1 cellular context compared by ENCODE assay signal in the genomic region with DNA sequence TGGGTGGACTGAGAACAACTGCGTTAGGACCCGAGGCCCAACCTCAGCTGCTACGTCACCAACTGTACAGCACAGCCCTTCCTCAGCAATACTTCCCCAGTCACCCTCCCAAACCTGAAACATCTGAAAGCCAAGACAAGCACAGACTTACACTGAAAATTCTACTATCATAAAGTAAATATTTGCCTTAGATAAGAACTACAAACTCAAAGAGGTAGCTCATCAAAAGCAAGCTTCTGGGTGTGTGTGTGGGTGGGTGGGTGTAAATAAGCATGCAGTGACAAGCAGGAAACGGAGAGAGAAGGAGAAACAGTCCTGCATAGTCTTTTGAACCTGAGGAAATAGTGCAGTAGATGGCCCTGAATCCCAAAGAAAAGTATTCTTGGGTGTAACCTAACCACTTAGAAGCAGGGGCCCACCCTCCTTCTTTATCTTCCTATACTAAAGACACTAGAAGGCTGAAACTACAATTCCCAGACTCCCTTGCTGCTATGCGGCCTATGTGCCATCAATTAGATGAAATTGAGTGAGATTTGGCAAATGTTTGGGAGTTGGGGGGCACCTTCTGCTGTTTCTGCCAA.
TF ChIP-seq lines count a peak whose summit lies in the region.

No MANE protein-coding gene starts in this region.

TF ChIP-seq in SK-N-SH, 30 proteins besides CTCF, POLR2A, EP300 and RAD21 (continued from another document):
- TF ChIP-seq, protein P1, sequence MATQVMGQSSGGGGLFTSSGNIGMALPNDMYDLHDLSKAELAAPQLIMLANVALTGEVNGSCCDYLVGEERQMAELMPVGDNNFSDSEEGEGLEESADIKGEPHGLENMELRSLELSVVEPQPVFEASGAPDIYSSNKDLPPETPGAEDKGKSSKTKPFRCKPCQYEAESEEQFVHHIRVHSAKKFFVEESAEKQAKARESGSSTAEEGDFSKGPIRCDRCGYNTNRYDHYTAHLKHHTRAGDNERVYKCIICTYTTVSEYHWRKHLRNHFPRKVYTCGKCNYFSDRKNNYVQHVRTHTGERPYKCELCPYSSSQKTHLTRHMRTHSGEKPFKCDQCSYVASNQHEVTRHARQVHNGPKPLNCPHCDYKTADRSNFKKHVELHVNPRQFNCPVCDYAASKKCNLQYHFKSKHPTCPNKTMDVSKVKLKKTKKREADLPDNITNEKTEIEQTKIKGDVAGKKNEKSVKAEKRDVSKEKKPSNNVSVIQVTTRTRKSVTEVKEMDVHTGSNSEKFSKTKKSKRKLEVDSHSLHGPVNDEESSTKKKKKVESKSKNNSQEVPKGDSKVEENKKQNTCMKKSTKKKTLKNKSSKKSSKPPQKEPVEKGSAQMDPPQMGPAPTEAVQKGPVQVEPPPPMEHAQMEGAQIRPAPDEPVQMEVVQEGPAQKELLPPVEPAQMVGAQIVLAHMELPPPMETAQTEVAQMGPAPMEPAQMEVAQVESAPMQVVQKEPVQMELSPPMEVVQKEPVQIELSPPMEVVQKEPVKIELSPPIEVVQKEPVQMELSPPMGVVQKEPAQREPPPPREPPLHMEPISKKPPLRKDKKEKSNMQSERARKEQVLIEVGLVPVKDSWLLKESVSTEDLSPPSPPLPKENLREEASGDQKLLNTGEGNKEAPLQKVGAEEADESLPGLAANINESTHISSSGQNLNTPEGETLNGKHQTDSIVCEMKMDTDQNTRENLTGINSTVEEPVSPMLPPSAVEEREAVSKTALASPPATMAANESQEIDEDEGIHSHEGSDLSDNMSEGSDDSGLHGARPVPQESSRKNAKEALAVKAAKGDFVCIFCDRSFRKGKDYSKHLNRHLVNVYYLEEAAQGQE (IDR thresholded peaks at IDR 0.05; ENCODE audit: low read depth, low read length): no peak
- TF ChIP-seq TEAD4 (IDR thresholded peaks at IDR 0.05; ENCODE audit: borderline replicate concordance, insufficient read depth): no peak
- no peak for TF ChIP-seq ELF1 (IDR thresholded peaks at IDR 0.05)
- TF ChIP-seq SIN3A (IDR thresholded peaks at IDR 0.05; ENCODE audit: borderline replicate concordance, low read depth, low read length): no peak
- TF ChIP-seq JUND (IDR thresholded peaks at IDR 0.05): no peak
- no peak for TF ChIP-seq RXRA (IDR thresholded peaks at IDR 0.05; ENCODE audit: borderline replicate concordance, low read depth)
- TF ChIP-seq MXI1 (IDR thresholded peaks at IDR 0.05; ENCODE audit: low read depth, low read length): no peak
- TF ChIP-seq EZH2phosphoT487 (IDR thresholded peaks at IDR 0.05; ENCODE audit: borderline replicate concordance, low read depth): no peak
- TF ChIP-seq, protein P2, sequence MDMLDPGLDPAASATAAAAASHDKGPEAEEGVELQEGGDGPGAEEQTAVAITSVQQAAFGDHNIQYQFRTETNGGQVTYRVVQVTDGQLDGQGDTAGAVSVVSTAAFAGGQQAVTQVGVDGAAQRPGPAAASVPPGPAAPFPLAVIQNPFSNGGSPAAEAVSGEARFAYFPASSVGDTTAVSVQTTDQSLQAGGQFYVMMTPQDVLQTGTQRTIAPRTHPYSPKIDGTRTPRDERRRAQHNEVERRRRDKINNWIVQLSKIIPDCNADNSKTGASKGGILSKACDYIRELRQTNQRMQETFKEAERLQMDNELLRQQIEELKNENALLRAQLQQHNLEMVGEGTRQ (IDR thresholded peaks at IDR 0.05; ENCODE audit: borderline replicate concordance, low read depth, low read length): no peak
- TF ChIP-seq FOSL2 (IDR thresholded peaks at IDR 0.05; ENCODE audit: borderline replicate concordance, low read depth): no peak
- TF ChIP-seq, protein P3, sequence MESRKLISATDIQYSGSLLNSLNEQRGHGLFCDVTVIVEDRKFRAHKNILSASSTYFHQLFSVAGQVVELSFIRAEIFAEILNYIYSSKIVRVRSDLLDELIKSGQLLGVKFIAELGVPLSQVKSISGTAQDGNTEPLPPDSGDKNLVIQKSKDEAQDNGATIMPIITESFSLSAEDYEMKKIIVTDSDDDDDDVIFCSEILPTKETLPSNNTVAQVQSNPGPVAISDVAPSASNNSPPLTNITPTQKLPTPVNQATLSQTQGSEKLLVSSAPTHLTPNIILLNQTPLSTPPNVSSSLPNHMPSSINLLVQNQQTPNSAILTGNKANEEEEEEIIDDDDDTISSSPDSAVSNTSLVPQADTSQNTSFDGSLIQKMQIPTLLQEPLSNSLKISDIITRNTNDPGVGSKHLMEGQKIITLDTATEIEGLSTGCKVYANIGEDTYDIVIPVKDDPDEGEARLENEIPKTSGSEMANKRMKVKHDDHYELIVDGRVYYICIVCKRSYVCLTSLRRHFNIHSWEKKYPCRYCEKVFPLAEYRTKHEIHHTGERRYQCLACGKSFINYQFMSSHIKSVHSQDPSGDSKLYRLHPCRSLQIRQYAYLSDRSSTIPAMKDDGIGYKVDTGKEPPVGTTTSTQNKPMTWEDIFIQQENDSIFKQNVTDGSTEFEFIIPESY (IDR thresholded peaks at IDR 0.05; ENCODE audit: borderline replicate concordance, low read depth): no peak
